Comparison of ENCODE assay signal across 26 cellular contexts in genomic region chr3:111649180-111649579, GRCh38. TPM values are rescaled to one million over a fixed set of nuclear protein-coding genes. Genes with fewer than 3 reads are reported as not detected.
DNase-seq lines count a peak whose midpoint lies in the region; ATAC-seq, FAIRE-seq and TF ChIP-seq lines count a peak whose summit lies in the region.
"Had no signal": no experiment of that assay in that cellular context is flagged by ENCODE, and none has a peak within 500 bp of the region (broad histone marks: within the 10 kb centered on the region; RNA-seq: fewer than 3 reads in every experiment).

No MANE protein-coding gene starts in this region.

- intact Hi-C loops in pancreas (cut with DNase I): no loop called here

- H3K36me3 ChIP-seq in pancreas: no peaks in the 10 kb centered on the region
- H3K36me3 ChIP-seq: colonic mucosa, sigmoid colon, upper lobe of left lung had no signal

- H3K4me3 Mint-ChIP-seq in activated T-cell treated with anti-CD3 and anti-CD28 coated beads, Interleukin-2, amount 50 U/mL, for 72 hours: no peak overlapping the region
- no peak overlapping the region for H3K4me3 Mint-ChIP-seq in T-helper 2 cell treated with Interferon-gamma antibody and Interleukin-4, amounts not matched to agents 5 μg/mL and 100 μg/mL, for 36 hours
- H3K4me3 Mint-ChIP-seq in stimulated activated effector memory CD8-positive, alpha-beta T cell treated with anti-CD3 and anti-CD28 coated beads, Interleukin-12 subunit alpha, Interleukin-12 subunit beta, amount 100 ng/mL, for 72 hours: no peak overlapping the region
- H3K4me3 Mint-ChIP-seq: activated naive CD8-positive, alpha-beta T cell treated with anti-CD3 and anti-CD28 coated beads, Interleukin-2, amount 50 U/mL, for 24 hours; brain; naive B cell had no signal

- peak in 1 of 2 donors; percentile 26 for ATAC-seq in activated T-cell treated with anti-CD3 and anti-CD28 coated beads, Interleukin-2, amount 50 U/mL, for 72 hours (replicated peaks in 1 of 2)
- no peak for ATAC-seq in stimulated activated effector memory CD8-positive, alpha-beta T cell treated with anti-CD3 and anti-CD28 coated beads, Interleukin-12 subunit alpha, Interleukin-12 subunit beta, amount 100 ng/mL, for 72 hours
- ATAC-seq in pancreas: no peak
- ATAC-seq: activated naive CD8-positive, alpha-beta T cell treated with anti-CD3 and anti-CD28 coated beads, Interleukin-2, amount 50 U/mL, for 24 hours; HepG2 had no signal

- no peaks in the 10 kb centered on the region for H3K27me3 ChIP-seq in pancreas
- H3K27me3 ChIP-seq: BLaER1, colonic mucosa, sigmoid colon, upper lobe of left lung had no signal

- no peak for DNase-seq in activated T-cell treated with anti-CD3 and anti-CD28 coated beads, Interleukin-2, amount 50 U/mL, for 72 hours
- DNase-seq in activated T-cell treated with anti-CD3 and anti-CD28 coated beads, Interleukin-2, amount 50 U/mL, for 1 hour: no peak
- DNase-seq in T-helper 2 cell treated with Interferon-gamma antibody and Interleukin-4, amounts not matched to agents 5 μg/mL and 100 μg/mL, for 36 hours (ENCODE audit: low spot score): no peak
- DNase-seq in epithelial cell of prostate (ENCODE audit: low read depth, low spot score) (no peak), pancreas (no peak), kidney glomerular epithelial cell (lab: John Stamatoyannopoulos, UW) (no peak)
- DNase-seq in stimulated activated effector memory CD8-positive, alpha-beta T cell treated with anti-CD3 and anti-CD28 coated beads, Interleukin-12 subunit alpha, Interleukin-12 subunit beta, amount 100 ng/mL, for 72 hours (ENCODE audit: low spot score in 2 of 2): no peak
- no peak for DNase-seq in stimulated activated naive CD4-positive, alpha-beta T cell (lab: John Stamatoyannopoulos, UW)
- DNase-seq: ACHN; activated CD4-positive, alpha-beta T cell treated with anti-CD3 and anti-CD28 coated beads, Interleukin-2, amount 50 U/mL, for 48 hours; activated naive CD8-positive, alpha-beta T cell treated with anti-CD3 and anti-CD28 coated beads, Interleukin-2, amount 50 U/mL, for 24 hours; colonic mucosa; naive B cell; NCI-H1105 treated with DMSO at 0.1 percent for 48 hours; NCI-H2029 treated with DMSO at 0.1 percent for 48 hours; posterior cingulate gyrus; SIG-M5; sigmoid colon; stimulated activated CD8-positive, alpha-beta memory T cell treated with anti-CD3 and anti-CD28 coated beads, Interleukin-4, amount 100 ng/mL, for 48 hours; upper lobe of left lung had no signal

- H3K4me1 Mint-ChIP-seq in activated T-cell treated with anti-CD3 and anti-CD28 coated beads, Interleukin-2, amount 50 U/mL, for 72 hours (ENCODE audit: low read depth): peaks cover 17% of the 10 kb centered on the region
- peaks cover 21% of the 10 kb centered on the region for H3K4me1 Mint-ChIP-seq in T-helper 2 cell treated with Interferon-gamma antibody and Interleukin-4, amounts not matched to agents 5 μg/mL and 100 μg/mL, for 36 hours (ENCODE audit: low read depth)
- peaks cover 6% of the 10 kb centered on the region for H3K4me1 Mint-ChIP-seq in stimulated activated effector memory CD8-positive, alpha-beta T cell treated with anti-CD3 and anti-CD28 coated beads, Interleukin-12 subunit alpha, Interleukin-12 subunit beta, amount 100 ng/mL, for 72 hours

- no peaks in the 10 kb centered on the region for H3K27me3 Mint-ChIP-seq in activated T-cell treated with anti-CD3 and anti-CD28 coated beads, Interleukin-2, amount 50 U/mL, for 72 hours (ENCODE audit: low read depth)
- no peaks in the 10 kb centered on the region for H3K27me3 Mint-ChIP-seq in T-helper 2 cell treated with Interferon-gamma antibody and Interleukin-4, amounts not matched to agents 5 μg/mL and 100 μg/mL, for 36 hours (ENCODE audit: low read depth)
- H3K27me3 Mint-ChIP-seq: activated naive CD8-positive, alpha-beta T cell treated with anti-CD3 and anti-CD28 coated beads, Interleukin-2, amount 50 U/mL, for 24 hours; brain; naive B cell had no signal

- H3K9me3 Mint-ChIP-seq in activated T-cell treated with anti-CD3 and anti-CD28 coated beads, Interleukin-2, amount 50 U/mL, for 72 hours: peaks cover 2 to 4% of the 10 kb centered on the region in 2 donors
- H3K9me3 Mint-ChIP-seq in T-helper 2 cell treated with Interferon-gamma antibody and Interleukin-4, amounts not matched to agents 5 μg/mL and 100 μg/mL, for 36 hours: peaks cover 20% of the 10 kb centered on the region
- peaks cover 2% of the 10 kb centered on the region for H3K9me3 Mint-ChIP-seq in stimulated activated effector memory CD8-positive, alpha-beta T cell treated with anti-CD3 and anti-CD28 coated beads, Interleukin-12 subunit alpha, Interleukin-12 subunit beta, amount 100 ng/mL, for 72 hours
- H3K9me3 Mint-ChIP-seq: activated naive CD8-positive, alpha-beta T cell treated with anti-CD3 and anti-CD28 coated beads, Interleukin-2, amount 50 U/mL, for 24 hours had no signal

- no peak for TF ChIP-seq CTCF in pancreas (IDR thresholded peaks at IDR 0.05)

- WGBS in pancreas, 2 donors: 3 to 16% methylated on average over 1 of the region's 1 CpG

- peaks cover 7 to 23% of the 10 kb centered on the region in 2 donors for H3K36me3 Mint-ChIP-seq in activated T-cell treated with anti-CD3 and anti-CD28 coated beads, Interleukin-2, amount 50 U/mL, for 72 hours (ENCODE audit: insufficient read depth in 2 of 2)
- peaks cover 94% of the 10 kb centered on the region for H3K36me3 Mint-ChIP-seq in T-helper 2 cell treated with Interferon-gamma antibody and Interleukin-4, amounts not matched to agents 5 μg/mL and 100 μg/mL, for 36 hours (ENCODE audit: low read depth)
- peaks cover 74% of the 10 kb centered on the region for H3K36me3 Mint-ChIP-seq in stimulated activated effector memory CD8-positive, alpha-beta T cell treated with anti-CD3 and anti-CD28 coated beads, Interleukin-12 subunit alpha, Interleukin-12 subunit beta, amount 100 ng/mL, for 72 hours
- H3K36me3 Mint-ChIP-seq: brain had no signal

- H3K4me1 ChIP-seq in pancreas: peaks cover 4 to 9% (median 5%) of the 10 kb centered on the region in 3 donors
- H3K4me1 ChIP-seq: BLaER1, colonic mucosa, sigmoid colon, upper lobe of left lung had no signal

- H3K27ac Mint-ChIP-seq in activated T-cell treated with anti-CD3 and anti-CD28 coated beads, Interleukin-2, amount 50 U/mL, for 72 hours: peak overlapping the region; percentile 5
- peak overlapping the region; percentile 14 for H3K27ac Mint-ChIP-seq in T-helper 2 cell treated with Interferon-gamma antibody and Interleukin-4, amounts not matched to agents 5 μg/mL and 100 μg/mL, for 36 hours
- H3K27ac Mint-ChIP-seq in stimulated activated effector memory CD8-positive, alpha-beta T cell treated with anti-CD3 and anti-CD28 coated beads, Interleukin-12 subunit alpha, Interleukin-12 subunit beta, amount 100 ng/mL, for 72 hours: peak overlapping the region; percentile 76
- H3K27ac Mint-ChIP-seq: activated naive CD8-positive, alpha-beta T cell treated with anti-CD3 and anti-CD28 coated beads, Interleukin-2, amount 50 U/mL, for 24 hours; brain had no signal

- H3K9me3 ChIP-seq in pancreas: no peaks in the 10 kb centered on the region
- H3K9me3 ChIP-seq: colonic mucosa, sigmoid colon, upper lobe of left lung had no signal

- peak overlapping the region; percentile 55 for H3K27ac ChIP-seq in epithelial cell of prostate
- H3K27ac ChIP-seq in pancreas: no peak overlapping the region
- H3K27ac ChIP-seq: BLaER1, colonic mucosa, sigmoid colon, upper lobe of left lung had no signal

- no peak overlapping the region for H3K4me3 ChIP-seq in pancreas
- H3K4me3 ChIP-seq: BLaER1, colonic mucosa, sigmoid colon, upper lobe of left lung had no signal

- FAIRE-seq in pancreas (lab: Jason Lieb, UNC): no peak
- FAIRE-seq: D721Med, H54, HepG2 had no signal

RNA-seq across cellular contexts. Expression of gene PLCXD2, which starts 25.3 kb away (rescaled TPM):
- total RNA-seq in activated T-cell treated with anti-CD3 and anti-CD28 coated beads, Interleukin-2, amount 50 U/mL, for 72 hours: 10 to 100 TPM in 1 of 2 donors, 1 to 10 TPM in 1; 9.0 to 10.6 TPM
- total RNA-seq in pancreas: 10 to 100 TPM in 3 of 6 donors, 1 to 10 TPM in 3; 6.1 to 12.1 (median 9.4) TPM
- 10 to 100 TPM; 23.1 to 23.6 TPM for polyA plus RNA-seq in pancreas

RNA-seq across cellular contexts. Expression of gene ZBED2, which starts 54.0 kb away (rescaled TPM):
- 100 to 1,000 TPM; 360 to 597 TPM for total RNA-seq in activated T-cell treated with anti-CD3 and anti-CD28 coated beads, Interleukin-2, amount 50 U/mL, for 72 hours
- under 1 TPM in 1 of 6 donors, not detected in 5; 0.22 TPM for total RNA-seq in pancreas
- under 1 TPM in 1 of 2 donors, not detected in 1; 0.02 TPM for polyA plus RNA-seq in pancreas
- total RNA-seq: mesenteric fat pad, sigmoid colon had no signal
- polyA plus RNA-seq: HepG2 had no signal

Comparison
In these comparisons a context has a peak if more than half of its experiments do, and no peak if none do; other contexts are left out.
1. H3K27ac Mint-ChIP-seq: peak in every context shown above with its lines; median percentile 76 in stimulated activated effector memory CD8-positive, alpha-beta T cell treated with anti-CD3 and anti-CD28 coated beads, Interleukin-12 subunit alpha, Interleukin-12 subunit beta, amount 100 ng/mL, for 72 hours; 14 in T-helper 2 cell treated with Interferon-gamma antibody and Interleukin-4, amounts not matched to agents 5 μg/mL and 100 μg/mL, for 36 hours; 5 in activated T-cell treated with anti-CD3 and anti-CD28 coated beads, Interleukin-2, amount 50 U/mL, for 72 hours.
2. RNA of gene ZBED2, which starts 54.0 kb away (total RNA-seq): 360 to 597 TPM in activated T-cell treated with anti-CD3 and anti-CD28 coated beads, Interleukin-2, amount 50 U/mL, for 72 hours; 0.22 TPM in pancreas; every median in the first group is over 100 times any median in the second.